Comparison of ENCODE assay signal across 8 cellular contexts in genomic region chr20:834151-834747, GRCh38. TPM values are rescaled to one million over a fixed set of nuclear protein-coding genes. Genes with fewer than 3 reads are reported as not detected.
A peak's percentile ranks its signal among the peaks of the same experiment; 100 is the strongest.
DNase-seq lines count a peak whose midpoint lies in the region; ATAC-seq and TF ChIP-seq lines count a peak whose summit lies in the region.

No MANE protein-coding gene starts in this region.

- peak overlapping the region; percentile 73 to 92 (median 87) for H3K4me3 Mint-ChIP-seq in naive thymus-derived CD4-positive, alpha-beta T cell

- H3K36me3 Mint-ChIP-seq in naive thymus-derived CD4-positive, alpha-beta T cell: peaks cover 0 to 6% (median 3%) of the 10 kb centered on the region in 5 donors

- H3K27me3 ChIP-seq in GM06990 (replicated peaks; ENCODE audit: control insufficient read depth, insufficient read depth, low read length) (no peaks in the 10 kb centered on the region), dorsolateral prefrontal cortex (peaks cover 0 to 4% (median 0%) of the 10 kb centered on the region in 45 donors)
- no peaks in the 10 kb centered on the region for H3K27me3 ChIP-seq in naive thymus-derived CD4-positive, alpha-beta T cell (ENCODE audit: control insufficient read depth in 2 of 2, insufficient read depth in 2 of 2, low read length in 2 of 2)

- DNase-seq in GM06990 (ENCODE audit: extremely low read depth, insufficient read length) (no peak), dorsolateral prefrontal cortex (no peak), Ammon's horn (ENCODE audit: low spot score) (no peak), COLO668 (lab: John Stamatoyannopoulos, UW; ENCODE audit: unreplicated experiment) (no peak), DMS153 treated with DMSO at 0.1 percent for 48 hours (lab: John Stamatoyannopoulos, UW; ENCODE audit: unreplicated experiment) (no peak), NCI-H226 (no peak)
- DNase-seq in naive thymus-derived CD4-positive, alpha-beta T cell: no peak

- peak overlapping the region; percentile 60 to 97 (median 87) for H3K27ac Mint-ChIP-seq in naive thymus-derived CD4-positive, alpha-beta T cell

- no peaks in the 10 kb centered on the region for H3K36me3 ChIP-seq in GM06990 (ENCODE audit: control insufficient read depth, insufficient read depth, low read length)
- no peaks in the 10 kb centered on the region for H3K36me3 ChIP-seq in KOPT-K1 (ENCODE audit: insufficient read depth, low read length)
- H3K36me3 ChIP-seq in naive thymus-derived CD4-positive, alpha-beta T cell (ENCODE audit: control insufficient read depth in 2 of 3, insufficient read depth in 3 of 3, low read length in 3 of 3): no peaks in the 10 kb centered on the region

- H3K4me1 Mint-ChIP-seq in naive thymus-derived CD4-positive, alpha-beta T cell: peaks cover 37 to 50% (median 46%) of the 10 kb centered on the region in 7 donors

- peaks cover 0 to 2% (median 0%) of the 10 kb centered on the region in 11 donors for H3K9me3 Mint-ChIP-seq in naive thymus-derived CD4-positive, alpha-beta T cell

- CTCF ChIA-PET in naive thymus-derived CD4-positive, alpha-beta T cell (lab: Charles Lee): interaction anchor here (0.9 to 1.7 kb wide), 4 partner anchors 7 to 15 kb away, joined by 3 to 4 read pairs (median 4); no protein-coding TSS in a partner anchor

- TF ChIP-seq CTCF in GM06990 (IDR thresholded peaks at IDR 0.05; ENCODE audit: insufficient read depth, low read length, poor library complexity, severe bottlenecking): no peak
- TF ChIP-seq CTCF in dorsolateral prefrontal cortex (IDR thresholded peaks at IDR 0.05 in 54 of 56, conservative IDR thresholded peaks at IDR 0.05 in 2 of 56; ENCODE audit: low read depth in 1 of 56, partially characterized antibody in 56 of 56): no peak

- POLR2A ChIA-PET in naive thymus-derived CD4-positive, alpha-beta T cell (lab: Charles Lee): interaction anchor here (1.7 to 3.4 kb wide), 3 partner anchors 9 to 284 kb away, joined by 4 to 43 read pairs (median 28); partner anchors contain the start of gene PSMF1

- peak overlapping the region; percentile 84 for H3K4me3 ChIP-seq in GM06990 (replicated peaks; ENCODE audit: low read depth, low read length)
- peak overlapping the region; percentile 63 to 99 (median 84) for H3K4me3 ChIP-seq in dorsolateral prefrontal cortex
- peak overlapping the region; percentile 88 for H3K4me3 ChIP-seq in naive thymus-derived CD4-positive, alpha-beta T cell (ENCODE audit: low read length)

- no peaks in the 10 kb centered on the region for H3K27me3 Mint-ChIP-seq in naive thymus-derived CD4-positive, alpha-beta T cell

- ATAC-seq in naive thymus-derived CD4-positive, alpha-beta T cell: peak; percentile 0

- peaks cover 24 to 27% of the 10 kb centered on the region in 2 donors for H3K4me1 ChIP-seq in naive thymus-derived CD4-positive, alpha-beta T cell (ENCODE audit: control insufficient read depth in 2 of 2, insufficient read depth in 2 of 2, low read length in 2 of 2)

- H3K27ac ChIP-seq in KOPT-K1 (ENCODE audit: low read depth, low read length, poor library complexity, severe bottlenecking): peak overlapping the region; percentile 92
- H3K27ac ChIP-seq in dorsolateral prefrontal cortex: peak overlapping the region in 26 of 59 donors; percentile 24 to 91 (median 78)
- H3K27ac ChIP-seq in naive thymus-derived CD4-positive, alpha-beta T cell (ENCODE audit: low read depth, low read length): peak overlapping the region; percentile 94

- H3K9me3 ChIP-seq in KOPT-K1 (ENCODE audit: insufficient read depth, low read length, poor library complexity, severe bottlenecking): no peaks in the 10 kb centered on the region
- no peaks in the 10 kb centered on the region for H3K9me3 ChIP-seq in naive thymus-derived CD4-positive, alpha-beta T cell (ENCODE audit: control insufficient read depth in 2 of 3, low read length in 3 of 3)

- intact Hi-C loops in dorsolateral prefrontal cortex (cut with DNase I): no loop called here
- intact Hi-C loops in naive thymus-derived CD4-positive, alpha-beta T cell (cut with micrococcal nuclease): loop anchor here (2.0 to 10.0 kb wide), 5 partner anchors 53 to 1631 kb away; partner anchors contain the start of genes CSNK2A1 (in 1 of the 2) and STK35 (in 1 of the 2)

RNA-seq across cellular contexts. Expression of gene FAM110A, which starts 0.7 kb away (rescaled TPM):
- total RNA-seq in dorsolateral prefrontal cortex: 1 to 10 TPM; 1.5 to 6.8 (median 3.4) TPM
- total RNA-seq in naive thymus-derived CD4-positive, alpha-beta T cell: 10 to 100 TPM; 10.9 to 47.4 (median 23.7) TPM
- 10 to 100 TPM in 1 of 2 donors, 1 to 10 TPM in 1; 6.6 to 11.9 TPM for polyA plus RNA-seq in naive thymus-derived CD4-positive, alpha-beta T cell

Comparison
In these comparisons a context has a peak if more than half of its experiments do, and no peak if none do; other contexts are left out.
1. intact Hi-C loops: an anchor here in naive thymus-derived CD4-positive, alpha-beta T cell (2.0 to 10.0 kb wide); none called in dorsolateral prefrontal cortex.